Comparison of ENCODE assay signal across 8 cellular contexts in genomic region chr22:38201718-38202436, GRCh38. TPM values are rescaled to one million over a fixed set of nuclear protein-coding genes. Genes with fewer than 3 reads are reported as not detected.
DNase-seq lines count a peak whose midpoint lies in the region; ATAC-seq and TF ChIP-seq lines count a peak whose summit lies in the region.

MAFF (plus strand) TSS chr22:38201994; CDS start chr22:38213854, 11,860 bp downstream.

- intact Hi-C loops in Right ventricle myocardium inferior (cut with DNase I): loop anchor here (5.0 kb wide), 1 partner anchor 35 kb away; no protein-coding TSS in a partner anchor
- intact Hi-C loops in ovary (cut with DNase I): loop anchor here in 2 of 4 donors (10.0 kb wide), 3 partner anchors 53 to 357 kb away; partner anchors contain the start of genes ANKRD54 (in 1 of the 2) and EIF3L (in 1 of the 2)

- TF ChIP-seq EP300 in ovary (IDR thresholded peaks at IDR 0.05): peak; percentile 84

- H2AFZ ChIP-seq in SU-DHL-6 (ENCODE audit: low read depth, low read length, severe bottlenecking): peak within 1 kb of the TSS; percentile 86

- no peak within 1 kb of the TSS for H3K27ac ChIP-seq in SU-DHL-6 (ENCODE audit: low read depth, low read length)
- peak within 1 kb of the TSS; percentile 99 to 100 for H3K27ac ChIP-seq in ovary
- H3K27ac ChIP-seq in thoracic aorta: peak within 1 kb of the TSS; percentile 100

- in situ Hi-C loops in G401 (cut with HindIII; ENCODE audit: low sequenced_read_pairs): no loop called here

- no peak for TF ChIP-seq CTCF in NB4 (IDR thresholded peaks at IDR 0.05; ENCODE audit: low read depth, low read length)
- TF ChIP-seq CTCF in SU-DHL-6 (IDR thresholded peaks at IDR 0.05; ENCODE audit: insufficient read depth, low read length, poor library complexity, severe bottlenecking): peak; percentile 10
- no peak for TF ChIP-seq CTCF in ovary (IDR thresholded peaks at IDR 0.05)
- TF ChIP-seq CTCF in thoracic aorta (IDR thresholded peaks at IDR 0.05): no peak

- no peaks in the 10 kb centered on the region for H3K9me2 ChIP-seq in SU-DHL-6 (replicated peaks; ENCODE audit: insufficient read depth, low read length)

- DNase-seq in G401 (ENCODE audit: low spot score) (peak; percentile 88), HCEC 1CT (peak; percentile 95), NB4 (ENCODE audit: low read depth) (peak; percentile 93), Right ventricle myocardium inferior (ENCODE audit: missing footprints) (peak; percentile 98), ovary (peak; percentile 98 to 99 (median 99)), thoracic aorta (ENCODE audit: low spot score) (peak; percentile 86)
- DNase-seq in activated naive CD8-positive, alpha-beta T cell treated with anti-CD3 and anti-CD28 coated beads, Interleukin-2, amount 50 U/mL, for 16 hours (ENCODE audit: low read depth, low spot score): peak; percentile 70

- peaks cover 12% of the 10 kb centered on the region for H3F3A ChIP-seq in SU-DHL-6 (ENCODE audit: insufficient read depth)

- TF ChIP-seq POLR2A in NB4 (IDR thresholded peaks at IDR 0.05; ENCODE audit: extremely low read depth, insufficient read length) (peak; percentile 37), ovary (IDR thresholded peaks at IDR 0.05) (peak; percentile 97)

- H3K4me1 ChIP-seq in ovary (ENCODE audit: insufficient read depth) (peaks cover 22% of the 10 kb centered on the region), thoracic aorta (ENCODE audit: control insufficient read depth in 1 of 2, low read depth in 2 of 2) (peaks cover 20 to 38% of the 10 kb centered on the region in 2 donors)

- peak within 1 kb of the TSS; percentile 59 for H3K9ac ChIP-seq in SU-DHL-6 (ENCODE audit: low read length)

- WGBS in ovary, 3 donors: 1% methylated on average over 38 to 85 of the region's 85 CpGs

- H3K36me3 ChIP-seq in SU-DHL-6 (ENCODE audit: low read length) (no peaks in the 10 kb centered on the region), ovary (no peaks in the 10 kb centered on the region), thoracic aorta (no peaks in the 10 kb centered on the region)

- H3K4me2 ChIP-seq in SU-DHL-6 (ENCODE audit: low read depth, low read length, poor library complexity, severe bottlenecking): peak within 1 kb of the TSS; percentile 53

- H3K79me2 ChIP-seq in SU-DHL-6 (ENCODE audit: insufficient read depth, low read length): no peaks in the 10 kb centered on the region

- ATAC-seq in Right ventricle myocardium inferior (peak; percentile 85), thoracic aorta (ENCODE audit: insufficient number of reproducible peaks, low FRiP score, low read depth) (peak; percentile 90)

- H3K27me3 ChIP-seq in SU-DHL-6 (ENCODE audit: low read length) (no peaks in the 10 kb centered on the region), ovary (no peaks in the 10 kb centered on the region), thoracic aorta (replicated peaks; ENCODE audit: insufficient read depth) (no peaks in the 10 kb centered on the region)

- no peaks in the 10 kb centered on the region for H4K20me1 ChIP-seq in SU-DHL-6 (ENCODE audit: low read depth, low read length)

- no peaks in the 10 kb centered on the region for H3K9me3 ChIP-seq in SU-DHL-6 (ENCODE audit: insufficient read depth, low read length)
- H3K9me3 ChIP-seq in ovary: no peaks in the 10 kb centered on the region
- H3K9me3 ChIP-seq in thoracic aorta: no peaks in the 10 kb centered on the region

- H3K4me3 ChIP-seq in NB4 (ENCODE audit: low read depth, low read length): peak within 1 kb of the TSS; percentile 51
- H3K4me3 ChIP-seq in SU-DHL-6 (ENCODE audit: insufficient read depth, low read length, poor library complexity, severe bottlenecking): peak within 1 kb of the TSS; percentile 61
- H3K4me3 ChIP-seq in ovary: peak within 1 kb of the TSS; percentile 99
- peak within 1 kb of the TSS; percentile 97 for H3K4me3 ChIP-seq in thoracic aorta

RNA-seq across cellular contexts. Expression of gene MAFF, which starts in this region (rescaled TPM):
- total RNA-seq in G401 (2014; rRNA removed; shearing (Covaris generic)): 10.5 and 11.9 TPM in 2 replicates
- 4.7 TPM for total RNA-seq in Right ventricle myocardium inferior
- total RNA-seq in ovary: 100 to 1,000 TPM in 1 of 7 donors, 10 to 100 TPM in 6; 15.0 to 153 (median 19.4) TPM
- polyA plus RNA-seq in ovary: 10 to 100 TPM; 13.3 to 25.2 TPM
- total RNA-seq in thoracic aorta: 100 to 1,000 TPM in 1 of 2 donors, 10 to 100 TPM in 1; 97.6 to 111 TPM
